11 cellular contexts compared by ENCODE assay signal in genomic region chr2:128348505-128349065, GRCh38. TPM values are rescaled to one million over a fixed set of nuclear protein-coding genes. Genes with fewer than 3 reads are reported as not detected.
DNase-seq lines count a peak whose midpoint lies in the region; ATAC-seq and TF ChIP-seq lines count a peak whose summit lies in the region.
"Had no signal": no experiment of that assay in that cellular context is flagged by ENCODE, and none has a peak within 500 bp of the region (broad histone marks: within the 10 kb centered on the region; RNA-seq: fewer than 3 reads in every experiment).

No MANE protein-coding gene starts in this region.

- DNase-seq in left ventricle myocardium inferior (no peak), left cardiac atrium (no peak), islet precursor cell (peak; percentile 21), prostate gland (ENCODE audit: low spot score) (no peak), NCI-H774 (lab: John Stamatoyannopoulos, UW) (no peak), NCI-H2196 (lab: John Stamatoyannopoulos, UW; ENCODE audit: unreplicated experiment) (no peak)
- DNase-seq in activated CD4-positive, alpha-beta T cell treated with anti-CD3 and anti-CD28 coated beads, Interleukin-2, amount 50 U/mL, for 1 hour = no peak
- DNase-seq: activated CD4-positive, alpha-beta T cell treated with anti-CD3 and anti-CD28 coated beads, Interleukin-2, amount 50 U/mL, for 48 hours; NK-92 treated with Interleukin-12 subunit alpha and Interleukin-12 subunit beta, amount 100 ng/mL, for 24 hours had no signal

- TF ChIP-seq POLR2A in prostate gland (IDR thresholded peaks at IDR 0.05) = no peak

- TF ChIP-seq CTCF in left ventricle myocardium inferior (IDR thresholded peaks at IDR 0.05; ENCODE audit: borderline replicate concordance) (no peak), prostate gland (IDR thresholded peaks at IDR 0.05) (no peak)

- peak overlapping the region; percentile 78 for H3K27ac ChIP-seq in left ventricle myocardium inferior (replicated peaks)
- peak overlapping the region; percentile 9 to 40 for H3K27ac ChIP-seq in prostate gland
- H3K27ac ChIP-seq: psoas muscle had no signal

- WGBS in prostate gland = 35% methylated on average over 6 of the region's 6 CpGs

- intact Hi-C loops in left ventricle myocardium inferior (cut with micrococcal nuclease) (no loop called here), left cardiac atrium (cut with DNase I) (no loop called here), prostate gland (cut with DNase I) (no loop called here)

- H3K4me3 ChIP-seq in left ventricle myocardium inferior (peak overlapping the region; percentile 12), prostate gland (no peak overlapping the region)
- H3K4me3 ChIP-seq: psoas muscle had no signal

- H3K9me3 ChIP-seq in left ventricle myocardium inferior (replicated peaks) = peaks cover 17% of the 10 kb centered on the region
- H3K9me3 ChIP-seq in prostate gland = no peaks in the 10 kb centered on the region

- H3K36me3 ChIP-seq in left ventricle myocardium inferior (no peaks in the 10 kb centered on the region), prostate gland (no peaks in the 10 kb centered on the region)

- H3K4me1 ChIP-seq in left ventricle myocardium inferior (peaks cover 21% of the 10 kb centered on the region), prostate gland (replicated peaks) (peaks cover 7% of the 10 kb centered on the region)

- ATAC-seq in left cardiac atrium (no peak), GM19455 (IDR thresholded peaks at IDR 0.05; ENCODE audit: unreplicated experiment) (no peak)

- no peaks in the 10 kb centered on the region for H3K27me3 ChIP-seq in left ventricle myocardium inferior (ENCODE audit: low read depth)
- no peaks in the 10 kb centered on the region for H3K27me3 ChIP-seq in prostate gland (replicated peaks; ENCODE audit: insufficient read depth)

RNA-seq across cellular contexts. Expression of gene HS6ST1, which starts 29.9 kb away (rescaled TPM):
- total RNA-seq in left ventricle myocardium inferior (26.7 TPM), left cardiac atrium (10 to 100 TPM; 14.3 to 19.3 TPM), prostate gland (100 to 1,000 TPM in 1 of 2 donors, 10 to 100 TPM in 1; 69.0 to 233 TPM)
